In genomic region chr20:49610701-49611538, GRCh38 we compare ENCODE assay signal across 8 cellular contexts. TPM values are rescaled to one million over a fixed set of nuclear protein-coding genes. Genes with fewer than 3 reads are reported as not detected.
DNase-seq lines count a peak whose midpoint lies in the region; ATAC-seq and TF ChIP-seq lines count a peak whose summit lies in the region.

No MANE protein-coding gene starts in this region.

- peaks cover 0 to 1% of the 10 kb centered on the region in 2 donors for H3K27me3 Mint-ChIP-seq in CD8-positive, alpha-beta memory T cell

- H3K27ac ChIP-seq in CD8-positive, alpha-beta memory T cell (ENCODE audit: low read depth, low read length), result no peak overlapping the region
- H3K27ac ChIP-seq in adrenal gland (no peak overlapping the region), hepatocyte (no peak overlapping the region), sigmoid colon (no peak overlapping the region)

- no peak overlapping the region for H3K4me3 ChIP-seq in CD8-positive, alpha-beta memory T cell (ENCODE audit: low read length)
- no peak overlapping the region for H3K4me3 ChIP-seq in adrenal gland
- no peak overlapping the region for H3K4me3 ChIP-seq in hepatocyte
- H3K4me3 ChIP-seq in sigmoid colon, result peak overlapping the region in 3 of 4 donors; percentile 10 to 17 (median 16)

- H3K79me2 ChIP-seq in hepatocyte, result no peaks in the 10 kb centered on the region

- POLR2A ChIA-PET in CD8-positive, alpha-beta memory T cell (lab: Charles Lee), result no interaction called here

- H3K9me2 ChIP-seq in hepatocyte (replicated peaks; ENCODE audit: insufficient read depth), result no peaks in the 10 kb centered on the region

- no peaks in the 10 kb centered on the region for H3K36me3 Mint-ChIP-seq in CD8-positive, alpha-beta memory T cell

- H3K4me1 Mint-ChIP-seq in CD8-positive, alpha-beta memory T cell, result peaks cover 12 to 18% (median 13%) of the 10 kb centered on the region in 3 donors

- H3K4me3 Mint-ChIP-seq in CD8-positive, alpha-beta memory T cell, result peak overlapping the region in 6 of 7 donors; percentile 50 to 83 (median 63)

- intact Hi-C loops in adrenal gland (cut with DNase I), result loop anchor here (5.0 kb wide), 2 partner anchors 231 to 236 kb away; no protein-coding TSS in a partner anchor
- intact Hi-C loops in sigmoid colon (cut with DNase I), result loop anchor here (1.0 to 5.0 kb wide), 4 partner anchors 102 to 276 kb away; partner anchors contain the start of genes B4GALT5 and SLC9A8

- H3K4me1 ChIP-seq in CD8-positive, alpha-beta memory T cell (ENCODE audit: insufficient read depth, low read length), result peaks cover 5% of the 10 kb centered on the region
- H3K4me1 ChIP-seq in adrenal gland (replicated peaks in 1 of 2), result peaks cover 0 to 23% of the 10 kb centered on the region in 2 donors
- peaks cover 3% of the 10 kb centered on the region for H3K4me1 ChIP-seq in hepatocyte (ENCODE audit: insufficient read depth)
- peaks cover 0 to 17% (median 11%) of the 10 kb centered on the region in 4 donors for H3K4me1 ChIP-seq in sigmoid colon

- no peak for TF ChIP-seq EP300 in sigmoid colon (IDR thresholded peaks at IDR 0.05)

- H4K20me1 ChIP-seq in hepatocyte (ENCODE audit: insufficient read depth, poor library complexity, severe bottlenecking), result no peaks in the 10 kb centered on the region

- no peaks in the 10 kb centered on the region for H3K27me3 ChIP-seq in CD8-positive, alpha-beta memory T cell (ENCODE audit: insufficient read depth, low read length, poor library complexity, severe bottlenecking)
- H3K27me3 ChIP-seq in adrenal gland, result no peaks in the 10 kb centered on the region
- no peaks in the 10 kb centered on the region for H3K27me3 ChIP-seq in hepatocyte
- peaks cover 0 to 4% (median 0%) of the 10 kb centered on the region in 3 donors for H3K27me3 ChIP-seq in sigmoid colon

- TF ChIP-seq CTCF in adrenal gland (IDR thresholded peaks at IDR 0.05) (peak; percentile 98 to 100 (median 100)), hepatocyte (IDR thresholded peaks at IDR 0.05; ENCODE audit: poor library complexity) (peak; percentile 96), sigmoid colon (IDR thresholded peaks at IDR 0.05) (peak; percentile 98 to 100 (median 100))

- ATAC-seq in GM21515 (IDR thresholded peaks at IDR 0.05; ENCODE audit: unreplicated experiment) (peak; percentile 65), HG02973 (IDR thresholded peaks at IDR 0.05; ENCODE audit: unreplicated experiment) (no peak)

- WGBS in adrenal gland, 4 donors, result 13 to 31% (median 19%) methylated on average over 22 to 48 of the region's 48 CpGs
- 16% methylated on average over 47 of the region's 48 CpGs for WGBS in hepatocyte (ENCODE audit: low lambda C conversion rate, missing lambda C conversion rate)
- whole genome bisulfite sequencing in sigmoid colon, 2 donors, result 15 to 16% methylated on average over 48 of the region's 48 CpGs

- no peaks in the 10 kb centered on the region for H3K9me3 Mint-ChIP-seq in CD8-positive, alpha-beta memory T cell

- CTCF ChIA-PET in CD8-positive, alpha-beta memory T cell (lab: Charles Lee), result interaction anchor here (0.8 to 4.2 kb wide), 16 partner anchors 10 to 319 kb away, joined by 3 to 62 read pairs (median 4); no protein-coding TSS in a partner anchor

- H3K36me3 ChIP-seq in CD8-positive, alpha-beta memory T cell (ENCODE audit: insufficient read depth, low read length), result no peaks in the 10 kb centered on the region
- H3K36me3 ChIP-seq in adrenal gland (replicated peaks in 1 of 2) (no peaks in the 10 kb centered on the region), hepatocyte (replicated peaks; ENCODE audit: insufficient read depth, low read depth) (no peaks in the 10 kb centered on the region), sigmoid colon (no peaks in the 10 kb centered on the region)

- peak; percentile 59 to 78 (median 68) for DNase-seq in CD8-positive, alpha-beta memory T cell
- DNase-seq in MV-4-11 (lab: John Stamatoyannopoulos, UW), result peak; percentile 65
- peak; percentile 48 to 81 (median 62) for DNase-seq in T-helper 1 cell
- DNase-seq in adrenal gland, result peak; percentile 73 to 90 (median 82)
- peak; percentile 86 for DNase-seq in hepatocyte (ENCODE audit: low spot score)
- peak; percentile 87 for DNase-seq in sigmoid colon

- H3K9me3 ChIP-seq in CD8-positive, alpha-beta memory T cell (ENCODE audit: low read length), result no peaks in the 10 kb centered on the region
- no peaks in the 10 kb centered on the region for H3K9me3 ChIP-seq in adrenal gland (replicated peaks in 1 of 3)
- no peaks in the 10 kb centered on the region for H3K9me3 ChIP-seq in hepatocyte (ENCODE audit: low read depth)
- H3K9me3 ChIP-seq in sigmoid colon, result no peaks in the 10 kb centered on the region

- H3K4me2 ChIP-seq in hepatocyte, result peak overlapping the region; percentile 80

- peak overlapping the region in 2 of 8 donors; percentile 38 to 95 for H3K27ac Mint-ChIP-seq in CD8-positive, alpha-beta memory T cell

- H2AFZ ChIP-seq in hepatocyte, result peak overlapping the region; percentile 82

- TF ChIP-seq POLR2A in adrenal gland (IDR thresholded peaks at IDR 0.05), result no peak
- no peak for TF ChIP-seq POLR2A in sigmoid colon (IDR thresholded peaks at IDR 0.05)

RNA-seq across cellular contexts. Expression of gene PTGIS, which starts 43.0 kb away (rescaled TPM):
- 1 to 10 TPM; 7.6 to 7.8 TPM for total RNA-seq in CD8-positive, alpha-beta memory T cell
- 0.15 TPM for polyA plus RNA-seq in CD8-positive, alpha-beta memory T cell
- total RNA-seq in adrenal gland, result 10 to 100 TPM in 5 of 8 donors, 1 to 10 TPM in 3; 6.9 to 34.2 (median 14.2) TPM
- 1 to 10 TPM; 3.5 to 8.8 (median 6.3) TPM for polyA plus RNA-seq in adrenal gland
- total RNA-seq in hepatocyte, result 22.5 and 26.1 TPM in 2 replicates
- 25.4 and 27.4 TPM in 2 replicates for polyA plus RNA-seq in hepatocyte
- 100 to 1,000 TPM in 1 of 4 donors, 10 to 100 TPM in 3; 55.3 to 241 (median 82.5) TPM for total RNA-seq in sigmoid colon
- polyA plus RNA-seq in sigmoid colon, result 10 to 100 TPM in 1 of 3 donors, 1 to 10 TPM in 1, under 1 TPM in 1; 0.46 to 12.0 (median 5.8) TPM

Comparison
In these comparisons a context has a peak if more than half of its experiments do, and no peak if none do; other contexts are left out.
1. H3K4me3 ChIP-seq: peak in sigmoid colon (3 of 4); none in CD8-positive, alpha-beta memory T cell (single experiment), adrenal gland (0 of 4) and hepatocyte (single experiment).
2. Peak in every context shown above with its lines, with median percentiles within 50 percentile points of each other: DNase-seq and CTCF ChIP-seq.